In the genomic region with DNA sequence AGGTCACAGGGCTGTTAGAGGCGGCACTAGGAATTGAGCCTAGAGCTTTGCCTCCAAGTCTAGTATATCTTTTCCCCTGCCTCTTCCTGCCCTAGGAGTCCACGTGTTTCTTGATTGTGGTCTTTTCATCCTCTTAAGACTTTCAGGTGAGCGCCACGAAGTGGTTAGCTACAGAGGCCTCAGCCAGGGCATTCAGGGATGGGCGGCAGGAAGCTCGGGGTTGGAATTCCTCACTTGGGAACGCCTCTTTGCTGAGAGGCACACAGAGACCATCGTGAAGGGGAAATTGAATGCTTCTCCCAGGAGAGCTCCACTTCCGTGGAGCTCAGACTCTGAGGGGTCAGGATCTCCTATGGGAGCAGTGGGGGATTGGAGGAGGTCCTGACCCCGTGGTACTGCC, we compare ENCODE assay signal across 10 cellular contexts. TPM values are rescaled to one million over a fixed set of nuclear protein-coding genes. Genes with fewer than 3 reads are reported as not detected.
DNase-seq lines count a peak whose midpoint lies in the region; ATAC-seq, FAIRE-seq and TF ChIP-seq lines count a peak whose summit lies in the region.
"Not testable (repeated sequence)": the region's sequence is repeated elsewhere in the genome, so short reads cannot be mapped to it uniquely, and the experiment has no call there.
"Had no signal": no experiment of that assay in that cellular context is flagged by ENCODE, and none has a peak within 500 bp of the region (broad histone marks: within the 10 kb centered on the region; RNA-seq: fewer than 3 reads in every experiment).

No MANE protein-coding gene starts in this region.

- not testable (repeated sequence) for H3K36me3 ChIP-seq in GM23338 (ENCODE audit: insufficient read depth); WERI-Rb-1; endodermal cell (ENCODE audit: control insufficient read depth, insufficient read depth, low read length); hepatocyte (replicated peaks; ENCODE audit: insufficient read depth, low read depth); HepG2 (replicated peaks in 1 of 2; ENCODE audit: control insufficient read depth in 1 of 2, insufficient read depth in 2 of 2, low read length in 2 of 2); neural progenitor cell; testis (ENCODE audit: low read depth, missing control alignments)

- H3K27ac ChIP-seq in GM23338 (ENCODE audit: low read depth); endodermal cell (ENCODE audit: low read depth, low read length); neural progenitor cell: not testable (repeated sequence)
- H3K27ac ChIP-seq in WERI-Rb-1 (peak overlapping the region; percentile 83), hepatocyte (peak overlapping the region; percentile 93), HepG2 (ENCODE audit: extremely low read length, insufficient read depth, low read length) (peak overlapping the region; percentile 24), testis (peak overlapping the region; percentile 70 to 72)

- intact Hi-C loops in HepG2 (cut with micrococcal nuclease; ENCODE audit: unreplicated experiment) = not testable (repeated sequence)
- intact Hi-C loops in testis (cut with DNase I; ENCODE audit: low total_unique reads) = loop anchor here (10.0 kb wide), 1 partner anchor 79 kb away; no protein-coding TSS in a partner anchor

- not testable (repeated sequence) for H2AFZ ChIP-seq in GM23338; hepatocyte; HepG2 (ENCODE audit: low read length); neural progenitor cell (replicated peaks)

- not testable (repeated sequence) for BruUV-seq in HepG2 (replicated peaks; lab: Mats Ljungman, UMichigan)

- not testable (repeated sequence) for H4K20me1 ChIP-seq in GM23338 (replicated peaks; ENCODE audit: insufficient read depth); hepatocyte (ENCODE audit: insufficient read depth, poor library complexity, severe bottlenecking); HepG2 (ENCODE audit: insufficient read depth, low read length); neural progenitor cell (ENCODE audit: low read depth)

- H3K27ac Mint-ChIP-seq in GM23338 = peak overlapping the region; percentile 25; the same call in 1 of the 2 replicates
- H3K27ac Mint-ChIP-seq in endodermal cell = peak overlapping the region; percentile 91
- not testable (repeated sequence) for H3K27ac Mint-ChIP-seq in neural progenitor cell

- TF ChIP-seq RAD21 in HepG2 (CRISPR knock-in tag; IDR thresholded peaks at IDR 0.05) = not testable (repeated sequence)

- DNase-seq in GM23338 (ENCODE audit: low spot score) (peak; percentile 64), WERI-Rb-1 (peak; percentile 69), endodermal cell (peak; percentile 70), HepG2 (ENCODE audit: low spot score) (peak; percentile 26), neural progenitor cell (ENCODE audit: low spot score) (peak; percentile 38)
- not testable (repeated sequence) for DNase-seq in hepatocyte (ENCODE audit: low spot score); testis

- H3K79me2 ChIP-seq in GM23338 (replicated peaks; ENCODE audit: insufficient read depth); hepatocyte; HepG2 (ENCODE audit: insufficient read depth, low read length); neural progenitor cell (ENCODE audit: low read depth): not testable (repeated sequence)

- TF ChIP-seq POLR2A in HepG2 (IDR thresholded peaks at IDR 0.05; ENCODE audit: insufficient read depth in 1 of 2, low read depth in 2 of 2, low read length in 2 of 2); testis (IDR thresholded peaks at IDR 0.05): not testable (repeated sequence)

- ATAC-seq in GM23338 (peak; percentile 57), HepG2 (peak; percentile 57)

- H3F3A ChIP-seq in GM23338 (replicated peaks; ENCODE audit: low read depth) = not testable (repeated sequence)
- peaks cover 18% of the 10 kb centered on the region for H3F3A ChIP-seq in neural progenitor cell (ENCODE audit: low read depth)

- peaks cover 17% of the 10 kb centered on the region for H3K4me1 Mint-ChIP-seq in GM23338
- H3K4me1 Mint-ChIP-seq in endodermal cell = peaks cover 24% of the 10 kb centered on the region
- H3K4me1 Mint-ChIP-seq in neural progenitor cell = peaks cover 19% of the 10 kb centered on the region

- not testable (repeated sequence) for H3K36me3 Mint-ChIP-seq in GM23338 (ENCODE audit: low read depth); endodermal cell (ENCODE audit: low read depth); neural progenitor cell

- not testable (repeated sequence) for H3K4me3 Mint-ChIP-seq in GM23338, endodermal cell, neural progenitor cell

- 55 to 63% methylated on average over 7 to 9 of the region's 10 CpGs for WGBS in endodermal cell (ENCODE audit: insufficient coverage in 1 of 2, insufficient read length in 1 of 2), 2 experiments
- 62% methylated on average over 10 of the region's 10 CpGs for WGBS in hepatocyte (ENCODE audit: low lambda C conversion rate, missing lambda C conversion rate)
- WGBS in HepG2 (ENCODE audit: low lambda C conversion rate) = 35% methylated on average over 8 of the region's 10 CpGs
- WGBS in testis, 2 donors = 39 to 54% methylated on average over 6 to 10 of the region's 10 CpGs

- POLR2A ChIA-PET in HepG2 (lab: Yijun Ruan, JAX) = interaction anchor here (1.0 to 2.9 kb wide), 6 partner anchors 20 to 93 kb away, joined by 3 to 21 read pairs (median 7); a partner anchor contains a TSS

- in situ Hi-C loops in HepG2 (cut with HindIII; ENCODE audit: extremely low pct_ligation_motif_present, low pct_unique_long_range_greater_than_20kb) = not testable (repeated sequence)

- not testable (repeated sequence) for TF ChIP-seq CTCF in GM23338 (conservative IDR thresholded peaks at IDR 0.05; ENCODE audit: low read depth in 2 of 2); WERI-Rb-1 (IDR thresholded peaks at IDR 0.05; ENCODE audit: low read depth, low read length); endodermal cell (conservative IDR thresholded peaks at IDR 0.05); hepatocyte (IDR thresholded peaks at IDR 0.05; ENCODE audit: poor library complexity); neural progenitor cell (IDR thresholded peaks at IDR 0.05); testis (IDR thresholded peaks at IDR 0.05)
- 0 out of 2 replicates have a peak, but pooled peaks have one; percentile 13 for TF ChIP-seq CTCF in HepG2 (CRISPR knock-in tag; IDR thresholded peaks at IDR 0.05)

- H3K27me3 Mint-ChIP-seq in GM23338 (ENCODE audit: insufficient read depth, low read depth, poor library complexity); endodermal cell (ENCODE audit: insufficient read depth); neural progenitor cell (ENCODE audit: insufficient read depth, low read depth): not testable (repeated sequence)

- H3K4me3 ChIP-seq in GM23338; endodermal cell (ENCODE audit: low read length); hepatocyte; neural progenitor cell; testis: not testable (repeated sequence)
- H3K4me3 ChIP-seq in WERI-Rb-1 (ENCODE audit: low read depth, low read length) (peak overlapping the region; percentile 51), HepG2 (replicated peaks in 1 of 3; ENCODE audit: insufficient read depth in 1 of 3, low read depth in 2 of 3, low read length in 3 of 3) (peak overlapping the region in 2 of 3 experiments; percentile 36 to 62; a peak in 3 of 6 replicates)

- not testable (repeated sequence) for TF ChIP-seq EP300 in HepG2 (IDR thresholded peaks at IDR 0.05; ENCODE audit: low read depth in 2 of 2, low read length in 2 of 2); HepG2 (CRISPR knock-in tag; IDR thresholded peaks at IDR 0.05; ENCODE audit: borderline replicate concordance)

- H3K9me3 Mint-ChIP-seq in GM23338, endodermal cell, neural progenitor cell: not testable (repeated sequence)

- H3K9me2 ChIP-seq in GM23338 (ENCODE audit: insufficient read depth); hepatocyte (replicated peaks; ENCODE audit: insufficient read depth): not testable (repeated sequence)

- not testable (repeated sequence) for H3K9ac ChIP-seq in endodermal cell (ENCODE audit: extremely low read depth, low read length, poor library complexity, severe bottlenecking); neural progenitor cell
- peak overlapping the region; percentile 49 for H3K9ac ChIP-seq in HepG2 (ENCODE audit: insufficient read depth, low read depth, low read length)

- CTCF ChIA-PET in HepG2 (lab: Yijun Ruan, JAX; ENCODE audit: low intra/inter-chr PET ratio, low total read pairs) = not testable (repeated sequence)

- peak; percentile 52 for FAIRE-seq in HepG2 (lab: Jason Lieb, UNC)

- H3K4me1 ChIP-seq in GM23338 (ENCODE audit: insufficient read depth) (peaks cover 12% of the 10 kb centered on the region; the same call in 1 of the 2 replicates), endodermal cell (ENCODE audit: control insufficient read depth, insufficient read depth, low read length) (peaks cover 11% of the 10 kb centered on the region), hepatocyte (ENCODE audit: insufficient read depth) (peaks cover 34% of the 10 kb centered on the region), HepG2 (ENCODE audit: insufficient read depth, low read length) (peaks cover 84% of the 10 kb centered on the region), neural progenitor cell (peaks cover 40% of the 10 kb centered on the region), testis (peaks cover 47% of the 10 kb centered on the region)

- H3K9me3 ChIP-seq in WERI-Rb-1 (ENCODE audit: severe bottlenecking); endodermal cell (ENCODE audit: control insufficient read depth, low read length); hepatocyte (ENCODE audit: low read depth); HepG2 (ENCODE audit: low read length); neural progenitor cell (ENCODE audit: low read depth); testis: not testable (repeated sequence)

- 0 out of 2 replicates have a peak overlapping the region, but pooled peaks have one; percentile 60 for H3K4me2 ChIP-seq in GM23338
- peak overlapping the region; percentile 65 for H3K4me2 ChIP-seq in hepatocyte
- H3K4me2 ChIP-seq in HepG2 (ENCODE audit: low read depth, low read length) = peak overlapping the region; percentile 68
- H3K4me2 ChIP-seq in neural progenitor cell = peak overlapping the region; percentile 51

- H3K27me3 ChIP-seq in GM23338 (ENCODE audit: insufficient read depth); WERI-Rb-1 (ENCODE audit: insufficient read depth, low read depth, severe bottlenecking); hepatocyte; HepG2 (ENCODE audit: control insufficient read depth in 1 of 2, insufficient read depth in 2 of 2, low read length in 2 of 2); neural progenitor cell; testis: not testable (repeated sequence)
- H3K27me3 ChIP-seq in endodermal cell (ENCODE audit: control insufficient read depth, insufficient read depth, low read length, poor library complexity, severe bottlenecking) = peaks cover 11% of the 10 kb centered on the region

RNA-seq across cellular contexts. Expression of a gene that starts 0.8 kb away (rescaled TPM):
- not detected in 2 replicates for total RNA-seq in GM23338 (2014; rRNA removed; shearing (Covaris generic))
- 0.68 TPM in 1 of 2 replicates, not detected in the other for polyA plus RNA-seq in GM23338 (2016; fragmentation: Nextera tagmentation; extraction: Ambion mirVana)
- total RNA-seq in endodermal cell = not detected
- polyA plus RNA-seq in endodermal cell (2013, experiment 1 of 2) = not detected
- not detected for polyA plus RNA-seq in endodermal cell (2013, experiment 2 of 2)
- total RNA-seq in hepatocyte = 3.6 and 13.7 TPM in 2 replicates
- polyA plus RNA-seq in hepatocyte = 6.7 and 7.4 TPM in 2 replicates
- 3.8 and 5.7 TPM in 2 replicates for total RNA-seq in HepG2 (2016; rRNA removed; fragmentation: Illumina TruSeq; extraction: Trizol)
- total RNA-seq in HepG2 (2016; cell fraction: cytosol; rRNA removed; fragmentation: Illumina TruSeq; extraction: Trizol; ENCODE audit: low read depth) = 3.1 and 3.6 TPM in 2 replicates
- total RNA-seq in HepG2 (2016; cell fraction: insoluble cytoplasmic fraction; rRNA removed; fragmentation: Illumina TruSeq; extraction: Trizol) = 2.8 and 5.0 TPM in 2 replicates
- total RNA-seq in HepG2 (2016; cell fraction: membrane; rRNA removed; fragmentation: Illumina TruSeq; extraction: Trizol) = 3.2 and 3.4 TPM in 2 replicates
- 2.4 and 2.6 TPM in 2 replicates for total RNA-seq in HepG2 (2016; cell fraction: nucleus; rRNA removed; fragmentation: Illumina TruSeq; extraction: Trizol)
- 3.7 and 6.1 TPM in 2 replicates for polyA plus RNA-seq in HepG2 (2011; rRNA removed)
- 4.3 and 4.4 TPM in 2 replicates for polyA plus RNA-seq in HepG2 (2011; cell fraction: cytosol; rRNA removed)
- polyA plus RNA-seq in HepG2 (2011; cell fraction: nucleus; rRNA removed) = 6.0 and 7.0 TPM in 2 replicates
- polyA plus RNA-seq in HepG2 (2012) = 2.5 and 2.7 TPM in 2 replicates
- 2.2 TPM in 2 replicates for polyA plus RNA-seq in HepG2 (2016; cell fraction: cytosol; fragmentation: Illumina TruSeq; extraction: Trizol; ENCODE audit: low read depth)
- 4.9 and 5.8 TPM in 2 replicates for polyA plus RNA-seq in HepG2 (2016; cell fraction: insoluble cytoplasmic fraction; fragmentation: Illumina TruSeq; extraction: Trizol; ENCODE audit: low read depth)
- 2.6 and 2.9 TPM in 2 replicates for polyA plus RNA-seq in HepG2 (2016; cell fraction: membrane; fragmentation: Illumina TruSeq; extraction: Trizol; ENCODE audit: low read depth)
- 4.3 and 5.1 TPM in 2 replicates for polyA plus RNA-seq in HepG2 (2016; cell fraction: nucleus; fragmentation: Illumina TruSeq; extraction: Trizol; ENCODE audit: insufficient read depth, low read depth)
- 0.30 and 3.0 TPM in 2 replicates for polyA minus RNA-seq in HepG2 (2011; rRNA and poly(A)+ RNA removed; ENCODE audit: low replicate concordance)
- 1.1 and 1.3 TPM in 2 replicates for polyA minus RNA-seq in HepG2 (2011; cell fraction: cytosol; rRNA and poly(A)+ RNA removed)
- polyA minus RNA-seq in HepG2 (2011; cell fraction: nucleus; rRNA and poly(A)+ RNA removed) = 2.3 and 2.9 TPM in 2 replicates
- total RNA-seq in neural progenitor cell (ENCODE audit: low replicate concordance) = not detected in 2 replicates
- under 1 TPM in 1 of 2 donors, not detected in 1; 0.99 TPM for total RNA-seq in testis
- polyA plus RNA-seq in testis (ENCODE audit: insufficient read depth, low read depth, low replicate concordance) = 1.5 TPM
- total RNA-seq: HT-29, IMR-90 had no signal
- polyA plus RNA-seq: A549 had no signal

RNA-seq across cellular contexts. Expression of a gene that starts 23.0 kb away (rescaled TPM):
- total RNA-seq in GM23338 (2014; rRNA removed; shearing (Covaris generic)) = 50.6 and 61.1 TPM in 2 replicates
- polyA plus RNA-seq in GM23338 (2016; fragmentation: Nextera tagmentation; extraction: Ambion mirVana) = 51.4 and 55.0 TPM in 2 replicates
- 10 to 100 TPM; 38.5 to 72.7 TPM for total RNA-seq in endodermal cell
- 91.5 TPM for polyA plus RNA-seq in endodermal cell (2013, experiment 1 of 2)
- 92.2 TPM for polyA plus RNA-seq in endodermal cell (2013, experiment 2 of 2)
- 10.1 and 14.3 TPM in 2 replicates for total RNA-seq in hepatocyte
- polyA plus RNA-seq in hepatocyte = 9.1 and 13.7 TPM in 2 replicates
- 26.5 and 28.6 TPM in 2 replicates for total RNA-seq in HepG2 (2016; rRNA removed; fragmentation: Illumina TruSeq; extraction: Trizol)
- 15.7 and 18.2 TPM in 2 replicates for total RNA-seq in HepG2 (2016; cell fraction: cytosol; rRNA removed; fragmentation: Illumina TruSeq; extraction: Trizol; ENCODE audit: low read depth)
- total RNA-seq in HepG2 (2016; cell fraction: insoluble cytoplasmic fraction; rRNA removed; fragmentation: Illumina TruSeq; extraction: Trizol) = 23.7 and 27.5 TPM in 2 replicates
- total RNA-seq in HepG2 (2016; cell fraction: membrane; rRNA removed; fragmentation: Illumina TruSeq; extraction: Trizol) = 24.4 and 25.4 TPM in 2 replicates
- 23.6 and 27.9 TPM in 2 replicates for total RNA-seq in HepG2 (2016; cell fraction: nucleus; rRNA removed; fragmentation: Illumina TruSeq; extraction: Trizol)
- polyA plus RNA-seq in HepG2 (2011; rRNA removed) = 23.9 and 30.3 TPM in 2 replicates
- polyA plus RNA-seq in HepG2 (2011; cell fraction: cytosol; rRNA removed) = 11.8 and 18.1 TPM in 2 replicates
- 104 and 135 TPM in 2 replicates for polyA plus RNA-seq in HepG2 (2011; cell fraction: nucleus; rRNA removed)
- polyA plus RNA-seq in HepG2 (2012) = 12.2 and 19.3 TPM in 2 replicates
- polyA plus RNA-seq in HepG2 (2016; cell fraction: cytosol; fragmentation: Illumina TruSeq; extraction: Trizol; ENCODE audit: low read depth) = 13.9 and 14.3 TPM in 2 replicates
- 37.5 and 41.0 TPM in 2 replicates for polyA plus RNA-seq in HepG2 (2016; cell fraction: insoluble cytoplasmic fraction; fragmentation: Illumina TruSeq; extraction: Trizol; ENCODE audit: low read depth)
- 24.3 and 27.2 TPM in 2 replicates for polyA plus RNA-seq in HepG2 (2016; cell fraction: membrane; fragmentation: Illumina TruSeq; extraction: Trizol; ENCODE audit: low read depth)
- polyA plus RNA-seq in HepG2 (2016; cell fraction: nucleus; fragmentation: Illumina TruSeq; extraction: Trizol; ENCODE audit: insufficient read depth, low read depth) = 82.1 and 85.7 TPM in 2 replicates
- 12.7 and 26.2 TPM in 2 replicates for polyA minus RNA-seq in HepG2 (2011; rRNA and poly(A)+ RNA removed; ENCODE audit: low replicate concordance)
- 7.7 and 12.2 TPM in 2 replicates for polyA minus RNA-seq in HepG2 (2011; cell fraction: cytosol; rRNA and poly(A)+ RNA removed)
- polyA minus RNA-seq in HepG2 (2011; cell fraction: nucleus; rRNA and poly(A)+ RNA removed) = 12.3 and 21.4 TPM in 2 replicates
- total RNA-seq in neural progenitor cell (ENCODE audit: low replicate concordance) = 78.1 and 134 TPM in 2 replicates
- 10 to 100 TPM; 34.0 to 48.9 TPM for total RNA-seq in testis
- 24.0 TPM for polyA plus RNA-seq in testis (ENCODE audit: insufficient read depth, low read depth, low replicate concordance)

RNA-seq across cellular contexts. Expression of a gene that starts 56.7 kb away (rescaled TPM):
- 30.4 and 35.1 TPM in 2 replicates for total RNA-seq in GM23338 (2014; rRNA removed; shearing (Covaris generic))
- polyA plus RNA-seq in GM23338 (2016; fragmentation: Nextera tagmentation; extraction: Ambion mirVana) = 11.1 and 11.2 TPM in 2 replicates
- 10 to 100 TPM; 16.1 to 20.2 TPM for total RNA-seq in endodermal cell
- polyA plus RNA-seq in endodermal cell (2013, experiment 1 of 2) = 72.5 TPM
- 63.1 TPM for polyA plus RNA-seq in endodermal cell (2013, experiment 2 of 2)
- 2.6 and 3.7 TPM in 2 replicates for total RNA-seq in hepatocyte
- polyA plus RNA-seq in hepatocyte = 3.2 and 3.3 TPM in 2 replicates
- total RNA-seq in HepG2 (2016; rRNA removed; fragmentation: Illumina TruSeq; extraction: Trizol) = 3.1 and 4.0 TPM in 2 replicates
- total RNA-seq in HepG2 (2016; cell fraction: cytosol; rRNA removed; fragmentation: Illumina TruSeq; extraction: Trizol; ENCODE audit: low read depth) = 1.9 and 2.7 TPM in 2 replicates
- 2.4 and 4.3 TPM in 2 replicates for total RNA-seq in HepG2 (2016; cell fraction: insoluble cytoplasmic fraction; rRNA removed; fragmentation: Illumina TruSeq; extraction: Trizol)
- 1.9 and 2.3 TPM in 2 replicates for total RNA-seq in HepG2 (2016; cell fraction: membrane; rRNA removed; fragmentation: Illumina TruSeq; extraction: Trizol)
- 7.6 and 9.5 TPM in 2 replicates for total RNA-seq in HepG2 (2016; cell fraction: nucleus; rRNA removed; fragmentation: Illumina TruSeq; extraction: Trizol)
- 6.6 and 7.8 TPM in 2 replicates for polyA plus RNA-seq in HepG2 (2011; rRNA removed)
- 3.6 and 4.4 TPM in 2 replicates for polyA plus RNA-seq in HepG2 (2011; cell fraction: cytosol; rRNA removed)
- polyA plus RNA-seq in HepG2 (2011; cell fraction: nucleus; rRNA removed) = 23.5 and 27.3 TPM in 2 replicates
- 5.9 and 7.3 TPM in 2 replicates for polyA plus RNA-seq in HepG2 (2012)
- polyA plus RNA-seq in HepG2 (2016; cell fraction: cytosol; fragmentation: Illumina TruSeq; extraction: Trizol; ENCODE audit: low read depth) = 0.35 and 0.41 TPM in 2 replicates
- polyA plus RNA-seq in HepG2 (2016; cell fraction: insoluble cytoplasmic fraction; fragmentation: Illumina TruSeq; extraction: Trizol; ENCODE audit: low read depth) = 2.4 and 3.9 TPM in 2 replicates
- 0.68 TPM in 2 replicates for polyA plus RNA-seq in HepG2 (2016; cell fraction: membrane; fragmentation: Illumina TruSeq; extraction: Trizol; ENCODE audit: low read depth)
- polyA plus RNA-seq in HepG2 (2016; cell fraction: nucleus; fragmentation: Illumina TruSeq; extraction: Trizol; ENCODE audit: insufficient read depth, low read depth) = 18.1 and 20.4 TPM in 2 replicates
- polyA minus RNA-seq in HepG2 (2011; rRNA and poly(A)+ RNA removed; ENCODE audit: low replicate concordance) = 25.8 and 30.0 TPM in 2 replicates
- 7.9 and 9.1 TPM in 2 replicates for polyA minus RNA-seq in HepG2 (2011; cell fraction: cytosol; rRNA and poly(A)+ RNA removed)
- 13.4 and 15.3 TPM in 2 replicates for polyA minus RNA-seq in HepG2 (2011; cell fraction: nucleus; rRNA and poly(A)+ RNA removed)
- total RNA-seq in neural progenitor cell (ENCODE audit: low replicate concordance) = 11.1 and 26.5 TPM in 2 replicates
- total RNA-seq in testis = 100 to 1,000 TPM; 107 to 140 TPM
- polyA plus RNA-seq in testis (ENCODE audit: insufficient read depth, low read depth, low replicate concordance) = 59.6 TPM
